ENCODE assay signal across 16 cellular contexts in the genomic region with DNA sequence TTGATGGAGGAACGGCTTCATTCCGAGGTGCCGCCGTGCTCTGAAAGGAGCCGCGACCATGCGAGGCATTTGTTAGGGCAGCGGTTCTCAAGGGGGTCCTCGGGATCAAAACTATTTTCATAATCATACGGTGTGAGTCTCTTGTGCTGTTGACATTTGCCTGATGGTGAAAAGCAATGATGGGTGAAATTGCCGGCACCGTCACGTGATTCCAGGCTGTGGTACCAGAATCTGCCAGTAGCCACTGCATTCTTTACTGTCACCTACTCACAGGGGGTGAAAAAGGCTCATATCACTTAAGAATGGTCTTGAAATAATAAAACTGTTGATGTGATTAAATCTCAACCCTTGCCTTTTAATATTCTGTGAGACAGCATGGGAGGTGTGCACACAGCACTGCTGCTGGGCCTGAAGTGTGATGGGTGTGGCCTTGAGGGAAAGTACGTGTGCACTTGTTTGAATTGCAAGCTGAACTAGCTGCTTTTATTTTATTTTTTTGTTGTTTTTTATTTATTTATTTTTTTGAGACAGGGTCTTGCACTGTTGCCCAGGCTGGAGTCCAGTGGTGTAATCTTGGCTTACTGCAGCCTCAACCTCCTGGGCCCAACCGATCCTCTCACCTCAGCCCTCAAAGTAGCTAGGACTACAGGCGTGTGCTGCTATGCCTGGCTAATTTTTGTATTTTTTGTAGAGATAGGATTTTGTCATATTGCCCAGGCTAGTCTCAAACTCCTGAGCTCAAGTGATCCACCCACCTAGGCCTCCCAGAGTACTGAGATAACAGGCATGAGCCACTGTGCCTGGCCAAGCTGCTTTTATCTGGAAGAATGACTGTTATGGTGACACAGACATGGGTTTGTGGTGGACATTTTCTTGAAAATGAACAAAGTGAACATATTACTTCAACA. TPM values are rescaled to one million over a fixed set of nuclear protein-coding genes. Genes with fewer than 3 reads are reported as not detected.
DNase-seq lines count a peak whose midpoint lies in the region; ATAC-seq and TF ChIP-seq lines count a peak whose summit lies in the region.
"Had no signal": no experiment of that assay in that cellular context is flagged by ENCODE, and none has a peak within 500 bp of the region (broad histone marks: within the 10 kb centered on the region; RNA-seq: fewer than 3 reads in every experiment).

No MANE protein-coding gene starts in this region.

- H3K36me3 ChIP-seq in adrenal gland (replicated peaks in 1 of 2), result peaks cover 0 to 28% of the 10 kb centered on the region in 2 donors

- H3K27ac Mint-ChIP-seq in nephron progenitor cell, result peak overlapping the region; percentile 76
- H3K27ac Mint-ChIP-seq: activated B cell treated with CpG ODN at 0.5 μM for 24 hours; CD4-positive, alpha-beta T cell had no signal

- peaks cover 41% of the 10 kb centered on the region for H3K4me1 Mint-ChIP-seq in nephron progenitor cell

- peaks cover 7 to 42% of the 10 kb centered on the region in 2 donors for H3K4me1 ChIP-seq in adrenal gland (replicated peaks in 1 of 2)

- peak; percentile 49 for DNase-seq in NCI-H1105 treated with DMSO at 0.1 percent for 48 hours (lab: John Stamatoyannopoulos, UW)
- DNase-seq in NCI-H1105 (lab: John Stamatoyannopoulos, UW), result no peak
- peak; percentile 66 to 69 for DNase-seq in NCI-H187 (lab: John Stamatoyannopoulos, UW)
- DNase-seq in adrenal gland, result peak in 5 of 7 donors; percentile 54 to 79 (median 75)
- DNase-seq in nephron progenitor cell, result no peak
- no peak for DNase-seq in activated effector memory CD4-positive, alpha-beta T cell treated with anti-CD3 and anti-CD28 coated beads, Interleukin-2, amount 50 U/mL, for 16 hours
- DNase-seq in foreskin melanocyte, result no peak
- DNase-seq: 8988T; activated B cell treated with CpG ODN at 0.5 μM for 24 hours; activated T-cell treated with anti-CD3 and anti-CD28 coated beads for 4 hours; amygdala; CD4-positive, alpha-beta T cell; dorsolateral prefrontal cortex; Karpas-422; nucleus accumbens had no signal

- peaks cover 32% of the 10 kb centered on the region for H3K36me3 Mint-ChIP-seq in nephron progenitor cell (ENCODE audit: low read depth)

- intact Hi-C loops in adrenal gland (cut with DNase I), result loop anchor here in 1 of 2 donors (10.0 kb wide), 1 partner anchor 72 kb away; no protein-coding TSS in a partner anchor

- ATAC-seq in SK-N-SH treated with all-trans-retinoic acid at 6 μM for 48 hours, result no peak

- peak overlapping the region; percentile 28 to 90 (median 50) for H3K27ac ChIP-seq in adrenal gland
- H3K27ac ChIP-seq: dorsolateral prefrontal cortex had no signal

- H3K9me3 ChIP-seq in adrenal gland (replicated peaks in 1 of 3), result no peaks in the 10 kb centered on the region

- no peak overlapping the region for H3K4me3 ChIP-seq in adrenal gland
- H3K4me3 ChIP-seq: dorsolateral prefrontal cortex had no signal

- no peaks in the 10 kb centered on the region for H3K9me3 Mint-ChIP-seq in nephron progenitor cell
- H3K9me3 Mint-ChIP-seq: activated B cell treated with CpG ODN at 0.5 μM for 24 hours; CD4-positive, alpha-beta T cell had no signal

- 68 to 78% (median 77%) methylated on average over 8 to 16 of the region's 16 CpGs for whole genome bisulfite sequencing in adrenal gland, 4 donors

- peak in 1 of 6 experiments; percentile 8 for TF ChIP-seq CTCF in adrenal gland (IDR thresholded peaks at IDR 0.05)
- TF ChIP-seq CTCF in nephron progenitor cell (IDR thresholded peaks at IDR 0.05), result no peak

- H3K4me3 Mint-ChIP-seq in nephron progenitor cell, result peak overlapping the region; percentile 21
- H3K4me3 Mint-ChIP-seq: activated B cell treated with CpG ODN at 0.5 μM for 24 hours; CD4-positive, alpha-beta T cell had no signal

- no peak for TF ChIP-seq POLR2A in adrenal gland (IDR thresholded peaks at IDR 0.05)

- no peaks in the 10 kb centered on the region for H3K27me3 ChIP-seq in adrenal gland
- H3K27me3 ChIP-seq: dorsolateral prefrontal cortex had no signal

- H3K27me3 Mint-ChIP-seq in nephron progenitor cell (ENCODE audit: low read depth, poor library complexity), result no peaks in the 10 kb centered on the region
- H3K27me3 Mint-ChIP-seq: activated B cell treated with CpG ODN at 0.5 μM for 24 hours; CD4-positive, alpha-beta T cell had no signal

TF ChIP-seq in SK-N-SH treated with all-trans-retinoic acid at 6 μM for 48 hours, 23 proteins besides CTCF, POLR2A, EP300 and RAD21:
- TF ChIP-seq, protein P1, sequence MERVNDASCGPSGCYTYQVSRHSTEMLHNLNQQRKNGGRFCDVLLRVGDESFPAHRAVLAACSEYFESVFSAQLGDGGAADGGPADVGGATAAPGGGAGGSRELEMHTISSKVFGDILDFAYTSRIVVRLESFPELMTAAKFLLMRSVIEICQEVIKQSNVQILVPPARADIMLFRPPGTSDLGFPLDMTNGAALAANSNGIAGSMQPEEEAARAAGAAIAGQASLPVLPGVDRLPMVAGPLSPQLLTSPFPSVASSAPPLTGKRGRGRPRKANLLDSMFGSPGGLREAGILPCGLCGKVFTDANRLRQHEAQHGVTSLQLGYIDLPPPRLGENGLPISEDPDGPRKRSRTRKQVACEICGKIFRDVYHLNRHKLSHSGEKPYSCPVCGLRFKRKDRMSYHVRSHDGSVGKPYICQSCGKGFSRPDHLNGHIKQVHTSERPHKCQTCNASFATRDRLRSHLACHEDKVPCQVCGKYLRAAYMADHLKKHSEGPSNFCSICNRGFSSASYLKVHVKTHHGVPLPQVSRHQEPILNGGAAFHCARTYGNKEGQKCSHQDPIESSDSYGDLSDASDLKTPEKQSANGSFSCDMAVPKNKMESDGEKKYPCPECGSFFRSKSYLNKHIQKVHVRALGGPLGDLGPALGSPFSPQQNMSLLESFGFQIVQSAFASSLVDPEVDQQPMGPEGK (CRISPR knock-in tag; IDR thresholded peaks at IDR 0.05; ENCODE audit: borderline replicate concordance), result no peak
- TF ChIP-seq OSR1 (CRISPR knock-in tag; IDR thresholded peaks at IDR 0.05) (no peak), ISL1 (CRISPR knock-in tag; IDR thresholded peaks at IDR 0.05) (no peak), ZNF8 (CRISPR knock-in tag; IDR thresholded peaks at IDR 0.05) (no peak), ZC3H10 (CRISPR knock-in tag; IDR thresholded peaks at IDR 0.05) (no peak), RARB (CRISPR knock-in tag; IDR thresholded peaks at IDR 0.05) (no peak), ESRRG (CRISPR knock-in tag; IDR thresholded peaks at IDR 0.05) (no peak), GLIS3 (CRISPR knock-in tag; IDR thresholded peaks at IDR 0.05) (no peak)
- TF ChIP-seq, protein P2, sequence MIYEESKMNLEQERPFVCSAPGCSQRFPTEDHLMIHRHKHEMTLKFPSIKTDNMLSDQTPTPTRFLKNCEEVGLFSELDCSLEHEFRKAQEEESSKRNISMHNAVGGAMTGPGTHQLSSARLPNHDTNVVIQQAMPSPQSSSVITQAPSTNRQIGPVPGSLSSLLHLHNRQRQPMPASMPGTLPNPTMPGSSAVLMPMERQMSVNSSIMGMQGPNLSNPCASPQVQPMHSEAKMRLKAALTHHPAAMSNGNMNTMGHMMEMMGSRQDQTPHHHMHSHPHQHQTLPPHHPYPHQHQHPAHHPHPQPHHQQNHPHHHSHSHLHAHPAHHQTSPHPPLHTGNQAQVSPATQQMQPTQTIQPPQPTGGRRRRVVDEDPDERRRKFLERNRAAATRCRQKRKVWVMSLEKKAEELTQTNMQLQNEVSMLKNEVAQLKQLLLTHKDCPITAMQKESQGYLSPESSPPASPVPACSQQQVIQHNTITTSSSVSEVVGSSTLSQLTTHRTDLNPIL (CRISPR knock-in tag; IDR thresholded peaks at IDR 0.05; ENCODE audit: low read depth), result no peak

RNA-seq across cellular contexts. Expression of gene GPR107, which starts 58.8 kb away (rescaled TPM):
- 10 to 100 TPM; 22.5 to 45.9 (median 34.2) TPM for total RNA-seq in adrenal gland
- 10 to 100 TPM in 2 of 3 donors, 1 to 10 TPM in 1; 8.9 to 34.0 (median 11.9) TPM for polyA plus RNA-seq in adrenal gland

RNA-seq across cellular contexts. Expression of gene NCS1, which starts 59.7 kb away (rescaled TPM):
- 10 to 100 TPM; 21.7 to 87.6 (median 44.5) TPM for total RNA-seq in adrenal gland
- polyA plus RNA-seq in adrenal gland, result 10 to 100 TPM; 18.5 to 33.8 (median 21.8) TPM

Comparison
In these comparisons a context has a peak if more than half of its experiments do, and no peak if none do; other contexts are left out.
1. DNase-seq: peak in NCI-H1105 treated with DMSO at 0.1 percent for 48 hours (single experiment), NCI-H187 (2 of 2) and adrenal gland (5 of 7); none in NCI-H1105 (single experiment), nephron progenitor cell (single experiment), activated effector memory CD4-positive, alpha-beta T cell treated with anti-CD3 and anti-CD28 coated beads, Interleukin-2, amount 50 U/mL, for 16 hours (single experiment) and foreskin melanocyte (single experiment).